Comparison of ENCODE assay signal across 9 cellular contexts in the genomic region with DNA sequence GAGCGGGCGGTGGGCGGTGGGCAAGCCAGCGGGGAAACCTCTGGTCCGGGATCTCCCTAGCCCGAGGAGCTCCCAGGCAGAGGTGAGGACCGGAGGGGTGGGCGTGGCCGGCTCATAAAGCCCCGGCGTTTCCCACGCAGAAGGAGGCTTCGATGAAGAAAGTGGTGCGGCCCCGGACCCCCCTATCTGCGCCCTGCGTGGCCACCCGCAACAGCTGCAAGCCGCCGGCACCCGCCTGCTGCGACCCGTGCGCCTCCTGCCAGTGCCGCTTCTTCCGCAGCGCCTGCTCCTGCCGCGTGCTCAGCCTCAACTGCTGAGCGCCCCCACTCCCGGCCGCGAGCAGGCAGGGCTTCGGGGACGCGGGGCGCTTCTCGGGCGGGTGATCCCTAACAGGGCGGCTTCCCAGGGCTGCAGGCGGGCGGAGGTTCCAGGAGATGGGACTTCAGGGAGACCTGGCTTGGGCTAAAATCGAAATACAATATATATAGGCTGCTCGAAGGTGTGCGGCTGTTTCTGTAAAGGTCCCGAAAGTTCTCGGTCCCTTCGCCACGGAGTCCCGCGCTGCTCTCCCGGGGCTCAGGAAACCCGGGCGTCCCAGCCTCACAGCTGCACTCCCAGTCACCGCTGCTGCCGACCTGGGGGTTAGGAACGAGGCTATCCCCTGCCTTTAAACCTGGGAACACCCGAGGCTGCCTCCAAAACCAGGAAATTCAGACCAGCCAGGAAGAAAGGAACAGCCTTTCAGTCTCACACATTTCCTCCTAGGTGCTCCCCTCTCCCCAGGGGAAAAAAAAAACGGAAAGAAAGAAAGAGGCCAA. TPM values are rescaled to one million over a fixed set of nuclear protein-coding genes. Genes with fewer than 3 reads are reported as not detected.
DNase-seq lines count a peak whose midpoint lies in the region; ATAC-seq, FAIRE-seq and TF ChIP-seq lines count a peak whose summit lies in the region.
"Had no signal": no experiment of that assay in that cellular context is flagged by ENCODE, and none has a peak within 500 bp of the region (broad histone marks: within the 10 kb centered on the region; RNA-seq: fewer than 3 reads in every experiment).

No MANE protein-coding gene starts in this region.

- H2AFZ ChIP-seq in MM.1S (ENCODE audit: low read length) = peak overlapping the region; percentile 77

- H3K9me3 ChIP-seq in MM.1S (replicated peaks; ENCODE audit: insufficient read depth, low read length) (no peaks in the 10 kb centered on the region), kidney (ENCODE audit: control insufficient read depth in 1 of 2, low read length in 2 of 2) (no peaks in the 10 kb centered on the region)

- peaks cover 15% of the 10 kb centered on the region for H3K36me3 Mint-ChIP-seq in MCF 10A (ENCODE audit: insufficient read depth, unreplicated experiment)

- DNase-seq in MM.1S (peak; percentile 47), MCF 10A (ENCODE audit: unreplicated experiment) (no peak), kidney (peak; percentile 78), HUDEP-2 (lab: John Stamatoyannopoulos, UW; ENCODE audit: unreplicated experiment in 76 of 76) (no peak), NCI-H748 treated with DMSO at 0.1 percent for 48 hours (lab: John Stamatoyannopoulos, UW) (no peak)
- DNase-seq in stimulated activated CD8-positive, alpha-beta memory T cell treated with anti-CD3 and anti-CD28 coated beads, Interleukin-12 subunit alpha, Interleukin-12 subunit beta, amount 100 ng/mL, for 1 hour (ENCODE audit: low read depth) = peak; percentile 2

- no peaks in the 10 kb centered on the region for H3K4me1 ChIP-seq in MM.1S (ENCODE audit: low read length)
- H3K4me1 ChIP-seq in kidney (ENCODE audit: control insufficient read depth in 1 of 2, insufficient read depth in 1 of 2, low read depth in 1 of 2, low read length in 2 of 2) = no peaks in the 10 kb centered on the region

- peak overlapping the region; percentile 4; the same call in 1 of the 2 replicates for H3K9ac ChIP-seq in MM.1S (ENCODE audit: low read length)
- peak overlapping the region in 1 of 2 donors; percentile 34 for H3K9ac ChIP-seq in kidney (ENCODE audit: low read length in 2 of 2)

- H3K27me3 ChIP-seq in MM.1S (replicated peaks; ENCODE audit: insufficient read depth, low read length) = no peaks in the 10 kb centered on the region

- intact Hi-C loops in MCF 10A (cut with micrococcal nuclease) (no loop called here), kidney (cut with DNase I) (no loop called here)

- CTCF ChIA-PET in MCF 10A (lab: Yijun Ruan, JAX) = no interaction called here

- no peaks in the 10 kb centered on the region for H3K27me3 Mint-ChIP-seq in MCF 10A (ENCODE audit: insufficient read depth, unreplicated experiment)

- peak overlapping the region; percentile 73 for H3K4me2 ChIP-seq in MM.1S (ENCODE audit: low read depth, low read length)

- H3K27ac ChIP-seq in MM.1S (ENCODE audit: low read length) (no peak overlapping the region), kidney (ENCODE audit: low read depth in 2 of 2, low read length in 2 of 2) (no peak overlapping the region)

- H3K9me3 Mint-ChIP-seq in MCF 10A (ENCODE audit: unreplicated experiment) = no peaks in the 10 kb centered on the region

- 0 out of 2 replicates have a peak, but pooled peaks cover 7% of the 10 kb centered on the region for H3F3A ChIP-seq in MM.1S (ENCODE audit: insufficient read depth, low read length)

- no peaks in the 10 kb centered on the region for H3K9me2 ChIP-seq in MM.1S (replicated peaks; ENCODE audit: insufficient read depth, low read length)

- TF ChIP-seq CTCF in MM.1S (IDR thresholded peaks at IDR 0.05; ENCODE audit: low read length) (no peak), MCF 10A (IDR thresholded peaks at IDR 0.05; ENCODE audit: unreplicated experiment) (no peak), kidney (IDR thresholded peaks at IDR 0.05; ENCODE audit: borderline replicate concordance, extremely low read depth, insufficient read depth) (no peak)

- POLR2A ChIA-PET in MCF 10A (lab: Yijun Ruan, JAX) = no interaction called here

- peak overlapping the region; percentile 25 for H3K27ac Mint-ChIP-seq in MCF 10A (ENCODE audit: low read depth, unreplicated experiment)

- H3K4me3 ChIP-seq in MM.1S (ENCODE audit: low read length) (peak overlapping the region; percentile 51), kidney (ENCODE audit: low read length in 2 of 2) (peak overlapping the region in 1 of 2 donors; percentile 52)

- H3K79me2 ChIP-seq in MM.1S (ENCODE audit: low read length) = no peaks in the 10 kb centered on the region

- no peak for FAIRE-seq in kidney (lab: Jason Lieb, UNC)
- FAIRE-seq: frontal cortex had no signal

- H4K20me1 ChIP-seq in MM.1S (ENCODE audit: insufficient read depth, low read length) = no peaks in the 10 kb centered on the region

- no peak for ATAC-seq in GM19328 (IDR thresholded peaks at IDR 0.05; ENCODE audit: unreplicated experiment)
- no peak for ATAC-seq in HG03196 (IDR thresholded peaks at IDR 0.05; ENCODE audit: unreplicated experiment)

- no peaks in the 10 kb centered on the region for H3K36me3 ChIP-seq in MM.1S (replicated peaks; ENCODE audit: insufficient read depth, low read length)
- H3K36me3 ChIP-seq in kidney (ENCODE audit: control insufficient read depth in 1 of 2, insufficient read depth in 2 of 2, low read length in 2 of 2) = peaks cover 0 to 3% of the 10 kb centered on the region in 2 donors

- no peaks in the 10 kb centered on the region for H3K4me1 Mint-ChIP-seq in MCF 10A (ENCODE audit: insufficient read depth, unreplicated experiment)

- no TSS peak for BruUV-seq in MCF 10A (replicated peaks; lab: Mats Ljungman, UMichigan)

- no peak overlapping the region for H3K4me3 Mint-ChIP-seq in MCF 10A (ENCODE audit: unreplicated experiment)

RNA-seq across cellular contexts. Expression of a gene that starts 27.8 kb away (rescaled TPM):
- total RNA-seq in MCF 10A (2022) (not detected in 2 replicates), kidney (not detected)
- polyA plus RNA-seq in kidney (ENCODE audit: insufficient read depth, low read depth, low replicate concordance) = 0.84 TPM
- total RNA-seq: frontal cortex had no signal

RNA-seq across cellular contexts. Expression of a gene that starts 34.1 kb away (rescaled TPM):
- total RNA-seq in MCF 10A (2022) (101 and 175 TPM in 2 replicates), kidney (70.3 TPM)
- polyA plus RNA-seq in kidney (ENCODE audit: insufficient read depth, low read depth, low replicate concordance) = 144 TPM

Comparison
In these comparisons a context has a peak if more than half of its experiments do, and no peak if none do; other contexts are left out.
1. DNase-seq: peak in MM.1S (single experiment), kidney (single experiment) and stimulated activated CD8-positive, alpha-beta memory T cell treated with anti-CD3 and anti-CD28 coated beads, Interleukin-12 subunit alpha, Interleukin-12 subunit beta, amount 100 ng/mL, for 1 hour (single experiment); none in MCF 10A (single experiment), HUDEP-2 (0 of 76) and NCI-H748 treated with DMSO at 0.1 percent for 48 hours (single experiment).